Comparison of ENCODE assay signal across 30 cellular contexts in the genomic region with DNA sequence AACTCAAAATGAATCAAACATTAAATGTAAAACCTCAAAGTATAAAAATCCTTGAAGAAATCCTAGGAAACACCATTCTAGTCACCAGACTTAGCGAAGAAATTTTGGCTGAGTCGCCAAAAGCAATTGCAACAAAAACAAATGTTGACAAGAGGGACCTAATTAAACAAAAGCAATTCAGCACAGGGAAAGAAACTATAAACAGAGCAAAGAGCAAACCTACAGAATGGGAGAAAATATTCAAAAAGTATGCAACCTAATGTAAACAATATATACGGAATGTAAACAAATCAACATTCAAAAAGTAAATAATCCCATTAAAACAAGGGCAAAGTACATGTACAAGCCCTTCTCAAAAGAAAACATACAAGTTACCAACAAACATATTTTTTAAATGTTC.
"Had no signal": no experiment of that assay in that cellular context is flagged by ENCODE, and none has a peak within 500 bp of the region (broad histone marks: within the 10 kb centered on the region; RNA-seq: fewer than 3 reads in every experiment).

No MANE protein-coding gene starts in this region.

- H3K4me1 Mint-ChIP-seq: naive thymus-derived CD4-positive, alpha-beta T cell; nephron progenitor cell; neural crest cell; stimulated activated effector memory CD8-positive, alpha-beta T cell treated with anti-CD3 and anti-CD28 coated beads, Interleukin-12 subunit alpha, Interleukin-12 subunit beta, amount 100 ng/mL, for 72 hours; stimulated activated naive B cell treated with anti-CD40 and anti-IgM and Interleukin-4, amounts not matched to agents 10 μg/mL and 1 μg/mL and 100 μg/mL, for 72 hours had no signal

- H3K27ac Mint-ChIP-seq: naive thymus-derived CD4-positive, alpha-beta T cell; natural killer cell treated with Interleukin-12 subunit alpha and Interleukin-12 subunit beta and Interleukin-15 and Interleukin-18, amount 100 ng/mL, for 72 hours; nephron progenitor cell; progenitor cell of endocrine pancreas; stimulated activated effector memory CD8-positive, alpha-beta T cell treated with anti-CD3 and anti-CD28 coated beads, Interleukin-12 subunit alpha, Interleukin-12 subunit beta, amount 100 ng/mL, for 72 hours; stimulated activated naive B cell treated with anti-CD40 and anti-IgM and Interleukin-4, amounts not matched to agents 10 μg/mL and 1 μg/mL and 100 μg/mL, for 72 hours; stimulated activated naive CD8-positive, alpha-beta T cell treated with anti-CD3 and anti-CD28 coated beads, Interleukin-15, Interleukin-2, amounts not matched to agents 100 ng/mL and 50 ng/mL, for 24 hours had no signal

- H3K36me3 ChIP-seq: ovary, right lobe of liver, sigmoid colon, stomach, thoracic aorta, thyroid gland, tibial nerve, upper lobe of left lung, vagina had no signal

- H3K9me3 ChIP-seq: ovary, psoas muscle, right lobe of liver, sigmoid colon, thoracic aorta, thyroid gland, tibial nerve, upper lobe of left lung, vagina had no signal

- H3K27me3 Mint-ChIP-seq: naive thymus-derived CD4-positive, alpha-beta T cell; natural killer cell treated with Interleukin-12 subunit alpha and Interleukin-12 subunit beta and Interleukin-15 and Interleukin-18, amount 100 ng/mL, for 72 hours; progenitor cell of endocrine pancreas; stimulated activated naive B cell treated with anti-CD40 and anti-IgM and Interleukin-4, amounts not matched to agents 10 μg/mL and 1 μg/mL and 100 μg/mL, for 72 hours; stimulated activated naive CD8-positive, alpha-beta T cell treated with anti-CD3 and anti-CD28 coated beads, Interleukin-15, Interleukin-2, amounts not matched to agents 100 ng/mL and 50 ng/mL, for 24 hours had no signal

- H3K4me3 Mint-ChIP-seq: naive thymus-derived CD4-positive, alpha-beta T cell; natural killer cell treated with Interleukin-12 subunit alpha and Interleukin-12 subunit beta and Interleukin-15 and Interleukin-18, amount 100 ng/mL, for 72 hours; nephron progenitor cell; neural crest cell; stimulated activated effector memory CD8-positive, alpha-beta T cell treated with anti-CD3 and anti-CD28 coated beads, Interleukin-12 subunit alpha, Interleukin-12 subunit beta, amount 100 ng/mL, for 72 hours; stimulated activated naive B cell treated with anti-CD40 and anti-IgM and Interleukin-4, amounts not matched to agents 10 μg/mL and 1 μg/mL and 100 μg/mL, for 72 hours; stimulated activated naive CD8-positive, alpha-beta T cell treated with anti-CD3 and anti-CD28 coated beads, Interleukin-15, Interleukin-2, amounts not matched to agents 100 ng/mL and 50 ng/mL, for 24 hours had no signal

- DNase-seq: naive thymus-derived CD4-positive, alpha-beta T cell; nephron progenitor cell; occipital lobe; ovary; posterior cingulate gyrus; psoas muscle; right cardiac atrium; right lobe of liver; sigmoid colon; small intestine; stimulated activated CD4-positive, alpha-beta T cell treated with anti-CD3 and anti-CD28 coated beads, Interleukin-15, amount 100 ng/mL, for 24 hours; stimulated activated CD4-positive, alpha-beta T cell treated with anti-CD3 and anti-CD28 coated beads, Interleukin-2, amount 100 ng/mL, for 24 hours; stimulated activated CD4-positive, alpha-beta T cell treated with anti-CD3 and anti-CD28 coated beads, Interleukin-2, amount 100 ng/mL, for 48 hours; stimulated activated CD4-positive, alpha-beta T cell treated with anti-CD3 and anti-CD28 coated beads, Interleukin-4, amount 100 ng/mL, for 24 hours; stimulated activated naive B cell treated with anti-CD40 and anti-IgM and Interleukin-4, amounts not matched to agents 10 μg/mL and 1 μg/mL and 100 μg/mL, for 72 hours; stimulated activated naive CD4-positive, alpha-beta T cell treated with Interleukin-2 at 50 U/mL for 16 hours; stomach; thyroid gland; trophoblast cell; upper lobe of left lung had no signal

- FAIRE-seq: urothelium cell line had no signal

- H3K9me3 Mint-ChIP-seq: nephron progenitor cell; neural crest cell; stimulated activated naive CD8-positive, alpha-beta T cell treated with anti-CD3 and anti-CD28 coated beads, Interleukin-15, Interleukin-2, amounts not matched to agents 100 ng/mL and 50 ng/mL, for 24 hours had no signal

- ATAC-seq: naive thymus-derived CD4-positive, alpha-beta T cell; natural killer cell treated with Interleukin-12 subunit alpha and Interleukin-12 subunit beta and Interleukin-15 and Interleukin-18, amount 100 ng/mL, for 72 hours; psoas muscle; right cardiac atrium; stimulated activated effector memory CD8-positive, alpha-beta T cell treated with anti-CD3 and anti-CD28 coated beads, Interleukin-12 subunit alpha, Interleukin-12 subunit beta, amount 100 ng/mL, for 72 hours; stimulated activated naive B cell treated with anti-CD40 and anti-IgM and Interleukin-4, amounts not matched to agents 10 μg/mL and 1 μg/mL and 100 μg/mL, for 72 hours had no signal

- H2AFZ ChIP-seq: parathyroid adenoma had no signal

- H3K27ac ChIP-seq: ovary, parathyroid adenoma, psoas muscle, right lobe of liver, sigmoid colon, stomach, thoracic aorta, thyroid gland, tibial nerve, upper lobe of left lung, vagina had no signal

- H3K4me1 ChIP-seq: parathyroid adenoma, psoas muscle, right lobe of liver, sigmoid colon, stomach, thyroid gland, tibial nerve, upper lobe of left lung, vagina had no signal

- H3K27me3 ChIP-seq: ovary, right lobe of liver, sigmoid colon, stomach, thyroid gland, tibial nerve, upper lobe of left lung, vagina had no signal

- H3K36me3 Mint-ChIP-seq: naive thymus-derived CD4-positive, alpha-beta T cell; natural killer cell treated with Interleukin-12 subunit alpha and Interleukin-12 subunit beta and Interleukin-15 and Interleukin-18, amount 100 ng/mL, for 72 hours; stimulated activated effector memory CD8-positive, alpha-beta T cell treated with anti-CD3 and anti-CD28 coated beads, Interleukin-12 subunit alpha, Interleukin-12 subunit beta, amount 100 ng/mL, for 72 hours; stimulated activated naive B cell treated with anti-CD40 and anti-IgM and Interleukin-4, amounts not matched to agents 10 μg/mL and 1 μg/mL and 100 μg/mL, for 72 hours had no signal

- H3K4me3 ChIP-seq: ovary, psoas muscle, right lobe of liver, sigmoid colon, stomach, thoracic aorta, thyroid gland, tibial nerve, upper lobe of left lung, vagina had no signal

- H3K9ac ChIP-seq: parathyroid adenoma had no signal

- H3K79me2 ChIP-seq: parathyroid adenoma had no signal
